Comparison of ENCODE assay signal across 14 cellular contexts in the genomic region with DNA sequence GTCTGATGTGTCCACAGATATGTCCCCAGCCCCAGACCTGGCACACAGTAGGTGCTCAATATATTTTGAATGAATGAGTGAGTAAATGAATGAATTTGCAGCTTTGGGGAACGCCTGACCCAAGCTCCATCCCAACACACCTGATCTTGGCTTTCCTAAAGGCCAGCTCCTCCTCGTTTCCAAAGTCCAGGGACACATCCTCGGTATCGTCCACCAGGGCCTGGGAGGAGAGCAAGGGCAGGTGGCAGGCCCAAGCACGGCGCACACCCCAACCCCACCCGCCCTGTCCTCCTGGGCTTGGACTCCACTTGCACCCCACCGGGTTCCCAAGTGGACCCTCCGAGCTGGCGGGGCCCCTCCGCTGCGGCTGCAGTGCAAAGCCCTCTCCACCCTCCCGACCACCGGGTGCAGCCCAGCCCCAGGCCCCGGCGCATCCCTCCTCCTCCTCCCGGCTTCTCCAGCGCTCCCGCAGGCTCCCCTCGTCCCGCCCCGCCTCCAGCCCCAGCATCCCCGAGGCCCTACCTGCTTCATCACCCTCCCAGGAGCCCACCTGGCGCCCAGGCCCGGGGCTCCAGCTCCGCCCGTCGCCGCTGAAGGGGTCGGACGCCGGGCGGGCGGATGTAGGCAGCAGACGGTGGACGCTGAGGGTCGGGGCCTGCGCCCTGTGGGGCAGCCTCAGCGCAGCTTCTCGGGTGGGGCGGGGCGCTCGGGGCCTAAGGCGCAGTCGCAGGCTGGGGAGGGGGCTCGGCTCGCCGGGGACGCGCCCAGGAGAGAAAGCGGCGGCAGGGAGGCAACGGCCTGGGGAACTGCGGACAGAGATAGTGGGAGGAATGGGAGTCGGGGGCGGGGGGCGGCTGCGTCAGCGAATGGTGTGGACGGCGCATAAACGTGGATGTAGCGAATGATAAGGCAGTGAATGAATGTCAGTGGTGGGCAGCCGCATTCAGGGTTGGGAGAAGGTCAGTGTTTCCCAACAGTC. TPM values are rescaled to one million over a fixed set of nuclear protein-coding genes. Genes with fewer than 3 reads are reported as not detected.
DNase-seq lines count a peak whose midpoint lies in the region; ATAC-seq, FAIRE-seq and TF ChIP-seq lines count a peak whose summit lies in the region.
"Had no signal": no experiment of that assay in that cellular context is flagged by ENCODE, and none has a peak within 500 bp of the region (broad histone marks: within the 10 kb centered on the region; RNA-seq: fewer than 3 reads in every experiment).

A gene (minus strand): TSS at position 832 of the 979 bp plus-strand sequence. CDS start 301 bp downstream, at position 531.

- H3K79me1 ChIP-seq in mesenchymal stem cell (replicated peaks; ENCODE audit: low read length, poor library complexity, severe bottlenecking): no peaks in the 10 kb centered on the region

- H2AK5ac ChIP-seq in mesenchymal stem cell (ENCODE audit: low read length, severe bottlenecking): no peak within 1 kb of the TSS

- no peak within 1 kb of the TSS for H3K4me3 Mint-ChIP-seq in activated T-cell treated with anti-CD3 and anti-CD28 coated beads, Interleukin-2, amount 50 U/mL, for 24 hours
- H3K4me3 Mint-ChIP-seq: CD8-positive, alpha-beta memory T cell had no signal

- no peaks in the 10 kb centered on the region for H3K36me3 ChIP-seq in Peyer's patch
- H3K36me3 ChIP-seq in endothelial cell of umbilical vein (ENCODE audit: control insufficient read depth in 2 of 2, extremely low read depth in 1 of 2, insufficient read depth in 2 of 2, low read length in 2 of 2): no peaks in the 10 kb centered on the region
- H3K36me3 ChIP-seq in liver (ENCODE audit: control insufficient read depth in 4 of 4, insufficient read depth in 3 of 4, low read depth in 1 of 4, low read length in 3 of 4): no peaks in the 10 kb centered on the region
- H3K36me3 ChIP-seq in stomach: no peaks in the 10 kb centered on the region
- H3K36me3 ChIP-seq in mesenchymal stem cell (ENCODE audit: control insufficient read depth in 1 of 2, insufficient read depth in 2 of 2, low read depth in 1 of 2, low read length in 2 of 2): no peaks in the 10 kb centered on the region

- H2AFZ ChIP-seq in endothelial cell of umbilical vein (ENCODE audit: low read depth, low read length) (no peak within 1 kb of the TSS), mesenchymal stem cell (ENCODE audit: low read depth, low read length) (no peak within 1 kb of the TSS)

- H3K27ac ChIP-seq in Peyer's patch: peak within 1 kb of the TSS in 1 of 4 donors; percentile 3
- no peak within 1 kb of the TSS for H3K27ac ChIP-seq in endothelial cell of umbilical vein (ENCODE audit: insufficient read depth, low read depth, low read length)
- H3K27ac ChIP-seq in liver (ENCODE audit: low read depth in 1 of 2, low read length in 2 of 2): no peak within 1 kb of the TSS
- H3K27ac ChIP-seq in stomach: no peak within 1 kb of the TSS
- no peak within 1 kb of the TSS for H3K27ac ChIP-seq in mesenchymal stem cell (ENCODE audit: low read length, poor library complexity, severe bottlenecking)
- H3K27ac ChIP-seq: psoas muscle, VCaP had no signal

- no peaks in the 10 kb centered on the region for H3K36me3 Mint-ChIP-seq in activated T-cell treated with anti-CD3 and anti-CD28 coated beads, Interleukin-2, amount 50 U/mL, for 24 hours (ENCODE audit: low read depth)
- H3K36me3 Mint-ChIP-seq: CD8-positive, alpha-beta memory T cell had no signal

- no peak within 1 kb of the TSS for H3K18ac ChIP-seq in mesenchymal stem cell (ENCODE audit: low read depth in 1 of 2, low read length in 2 of 2)

- H3K14ac ChIP-seq in mesenchymal stem cell (ENCODE audit: low read length in 2 of 2): no peak within 1 kb of the TSS

- no peak for ATAC-seq in GM21528 (IDR thresholded peaks at IDR 0.05; ENCODE audit: low FRiP score, unreplicated experiment)
- ATAC-seq: psoas muscle had no signal

- no peak for TF ChIP-seq POLR2A in Peyer's patch (IDR thresholded peaks at IDR 0.05)
- TF ChIP-seq POLR2A in endothelial cell of umbilical vein (IDR thresholded peaks at IDR 0.05; ENCODE audit: low read depth, low read length): no peak
- no peak for TF ChIP-seq POLR2A in stomach (IDR thresholded peaks at IDR 0.05)

- FAIRE-seq in endothelial cell of umbilical vein (lab: Jason Lieb, UNC): no peak

- H3K4me1 ChIP-seq in Peyer's patch (no peaks in the 10 kb centered on the region), endothelial cell of umbilical vein (ENCODE audit: control insufficient read depth, extremely low read depth, insufficient read depth, low read length) (no peaks in the 10 kb centered on the region), liver (ENCODE audit: control insufficient read depth in 4 of 4, insufficient read depth in 4 of 4, low read length in 3 of 4) (peaks cover 0 to 7% (median 5%) of the 10 kb centered on the region in 4 donors), stomach (peaks cover 0 to 8% (median 0%) of the 10 kb centered on the region in 4 donors), mesenchymal stem cell (ENCODE audit: control insufficient read depth, insufficient read depth, low read depth, low read length) (peaks cover 6% of the 10 kb centered on the region)
- H3K4me1 ChIP-seq: psoas muscle had no signal

- H4K8ac ChIP-seq in mesenchymal stem cell (ENCODE audit: low read length): no peak within 1 kb of the TSS

- intact Hi-C loops in endothelial cell of umbilical vein (cut with micrococcal nuclease): no loop called here
- intact Hi-C loops in stomach (cut with DNase I; ENCODE audit: low total_unique reads): no loop called here

- no peak for TF ChIP-seq RAD21 in liver (IDR thresholded peaks at IDR 0.05)

- WGBS in liver: 37% methylated on average over 64 of the region's 64 CpGs
- 39 to 64% (median 54%) methylated on average over 39 to 64 of the region's 64 CpGs for WGBS in stomach, 5 donors
- 6% methylated on average over 57 of the region's 64 CpGs for WGBS in mesenchymal stem cell

- H3K27me3 ChIP-seq in Peyer's patch: no peaks in the 10 kb centered on the region
- peaks cover 0 to 6% of the 10 kb centered on the region in 2 experiments for H3K27me3 ChIP-seq in endothelial cell of umbilical vein (ENCODE audit: control insufficient read depth in 2 of 2, insufficient read depth in 2 of 2, low read length in 2 of 2)
- no peaks in the 10 kb centered on the region for H3K27me3 ChIP-seq in liver (ENCODE audit: control insufficient read depth in 4 of 4, insufficient read depth in 4 of 4, low read length in 3 of 4)
- peaks cover 0 to 14% (median 7%) of the 10 kb centered on the region in 3 donors for H3K27me3 ChIP-seq in stomach
- H3K27me3 ChIP-seq in mesenchymal stem cell (ENCODE audit: control insufficient read depth in 1 of 2, insufficient read depth in 1 of 2, low read length in 2 of 2): peaks cover 35% of the 10 kb centered on the region in 2 experiments

- BruUV-seq in endothelial cell of umbilical vein (replicated peaks; lab: Mats Ljungman, UMichigan): no TSS peak

- H3K27me3 Mint-ChIP-seq in activated T-cell treated with anti-CD3 and anti-CD28 coated beads, Interleukin-2, amount 50 U/mL, for 24 hours: peaks cover 17% of the 10 kb centered on the region
- H3K27me3 Mint-ChIP-seq: CD8-positive, alpha-beta memory T cell had no signal

- CTCF ChIA-PET in endothelial cell of umbilical vein (lab: Charles Lee): no interaction called here

- DNase-seq in Peyer's patch: no peak
- no peak for DNase-seq in endothelial cell of umbilical vein (ENCODE audit: low read depth, low spot score)
- no peak for DNase-seq in stomach
- DNase-seq in mesenchymal stem cell: no peak
- no peak for DNase-seq in activated T-cell treated with anti-CD3 and anti-CD28 coated beads, Interleukin-2, amount 50 U/mL, for 48 hours
- no peak for DNase-seq in activated T-cell treated with anti-CD3 and anti-CD28 coated beads, Interleukin-2, amount 50 U/mL, for 24 hours
- DNase-seq: CD8-positive, alpha-beta memory T cell; effector CD4-positive, alpha-beta T cell; NCI-H187; psoas muscle had no signal

- H3K4me3 ChIP-seq in Peyer's patch (peak within 1 kb of the TSS; percentile 21 to 40 (median 33)), endothelial cell of umbilical vein (replicated peaks in 1 of 3; ENCODE audit: insufficient read depth in 1 of 3, low read depth in 1 of 3, low read length in 3 of 3) (no peak within 1 kb of the TSS), liver (ENCODE audit: low read depth in 1 of 3, low read length in 3 of 3) (peak within 1 kb of the TSS in 1 of 3 donors; percentile 19), stomach (peak within 1 kb of the TSS; percentile 22 to 37 (median 24)), mesenchymal stem cell (ENCODE audit: insufficient read depth in 1 of 2, low read depth in 1 of 2, low read length in 2 of 2) (no peak within 1 kb of the TSS)
- H3K4me3 ChIP-seq: psoas muscle had no signal

- no peak within 1 kb of the TSS for H3K4ac ChIP-seq in mesenchymal stem cell (ENCODE audit: low read depth in 1 of 2, low read length in 2 of 2)

- no peak within 1 kb of the TSS for H3K27ac Mint-ChIP-seq in activated T-cell treated with anti-CD3 and anti-CD28 coated beads, Interleukin-2, amount 50 U/mL, for 24 hours

- H2BK12ac ChIP-seq in mesenchymal stem cell (ENCODE audit: low read length in 2 of 2): no peak within 1 kb of the TSS

- TF ChIP-seq CTCF in Peyer's patch (IDR thresholded peaks at IDR 0.05) (no peak), endothelial cell of umbilical vein (IDR thresholded peaks at IDR 0.05; ENCODE audit: extremely low read depth in 1 of 2, insufficient read depth in 1 of 2, low read depth in 1 of 2, low read length in 2 of 2) (no peak), liver (IDR thresholded peaks at IDR 0.05; ENCODE audit: low read depth, low read length, missing input control) (no peak), stomach (IDR thresholded peaks at IDR 0.05) (no peak)

- H3K9ac ChIP-seq in endothelial cell of umbilical vein (replicated peaks; ENCODE audit: extremely low read depth, insufficient read depth, low read length): no peak within 1 kb of the TSS
- no peak within 1 kb of the TSS for H3K9ac ChIP-seq in liver (ENCODE audit: low read depth in 1 of 2, low read length in 2 of 2)
- H3K9ac ChIP-seq in mesenchymal stem cell (ENCODE audit: low read length): no peak within 1 kb of the TSS

- no peaks in the 10 kb centered on the region for H3K9me1 ChIP-seq in endothelial cell of umbilical vein (replicated peaks; ENCODE audit: control insufficient read depth, extremely low read depth, insufficient read depth, low read length)

- POLR2A ChIA-PET in endothelial cell of umbilical vein (lab: Charles Lee): no interaction called here

- no peak within 1 kb of the TSS for H2BK120ac ChIP-seq in mesenchymal stem cell (ENCODE audit: low read depth, low read length)

- TF ChIP-seq EP300 in stomach (IDR thresholded peaks at IDR 0.05): no peak

- dilution Hi-C loops in endothelial cell of umbilical vein (cut with MboI; ENCODE audit: extremely low pct_ligation_motif_present, low sequenced_read_pairs): no loop called here

- no peaks in the 10 kb centered on the region for H3K9me3 ChIP-seq in Peyer's patch
- H3K9me3 ChIP-seq in endothelial cell of umbilical vein (replicated peaks; ENCODE audit: control insufficient read depth, insufficient read depth, low read length): no peaks in the 10 kb centered on the region
- H3K9me3 ChIP-seq in liver (ENCODE audit: control insufficient read depth in 4 of 4, low read length in 3 of 4): no peaks in the 10 kb centered on the region
- no peaks in the 10 kb centered on the region for H3K9me3 ChIP-seq in stomach
- H3K9me3 ChIP-seq in mesenchymal stem cell (ENCODE audit: control insufficient read depth, low read length): no peaks in the 10 kb centered on the region
- H3K9me3 ChIP-seq: psoas muscle had no signal

- H3K4me2 ChIP-seq in endothelial cell of umbilical vein (ENCODE audit: insufficient read depth, low read length) (no peak within 1 kb of the TSS), mesenchymal stem cell (ENCODE audit: low read length, poor library complexity, severe bottlenecking) (no peak within 1 kb of the TSS)

- no peak within 1 kb of the TSS for H4K91ac ChIP-seq in mesenchymal stem cell (ENCODE audit: low read length)

- H3K23ac ChIP-seq in mesenchymal stem cell (ENCODE audit: low read length in 2 of 2): no peak within 1 kb of the TSS

- peaks cover 1% of the 10 kb centered on the region for H3K4me1 Mint-ChIP-seq in activated T-cell treated with anti-CD3 and anti-CD28 coated beads, Interleukin-2, amount 50 U/mL, for 24 hours (ENCODE audit: low read depth)
- H3K4me1 Mint-ChIP-seq: CD8-positive, alpha-beta memory T cell had no signal

- H3K9me3 Mint-ChIP-seq in activated T-cell treated with anti-CD3 and anti-CD28 coated beads, Interleukin-2, amount 50 U/mL, for 24 hours: no peaks in the 10 kb centered on the region
- H3K9me3 Mint-ChIP-seq: CD8-positive, alpha-beta memory T cell had no signal

- no peak within 1 kb of the TSS for H2BK5ac ChIP-seq in mesenchymal stem cell (ENCODE audit: low read depth, low read length, poor library complexity, severe bottlenecking)

- no peaks in the 10 kb centered on the region for H4K20me1 ChIP-seq in endothelial cell of umbilical vein (replicated peaks; ENCODE audit: control insufficient read depth, extremely low read depth, insufficient read depth, low read length)

- H3K79me2 ChIP-seq in endothelial cell of umbilical vein (ENCODE audit: control insufficient read depth, insufficient read depth, low read length): no peaks in the 10 kb centered on the region

- H2BK15ac ChIP-seq in mesenchymal stem cell (ENCODE audit: low read depth, poor library complexity, severe bottlenecking): no peak within 1 kb of the TSS

RNA-seq across cellular contexts. Expression of the gene that starts here (rescaled TPM):
- 1 to 10 TPM in 2 of 4 donors, not detected in 2; 1.1 to 3.3 TPM for total RNA-seq in Peyer's patch
- total RNA-seq in endothelial cell of umbilical vein: not detected in 2 replicates
- not detected in 2 replicates for polyA plus RNA-seq in endothelial cell of umbilical vein
- polyA plus RNA-seq in endothelial cell of umbilical vein (2011; cell fraction: cytosol; rRNA removed): not detected in 2 replicates
- not detected in 2 replicates for polyA plus RNA-seq in endothelial cell of umbilical vein (2011; cell fraction: nucleus; rRNA removed)
- 0.07 and 0.29 TPM in 2 replicates for polyA plus RNA-seq in endothelial cell of umbilical vein (2012)
- not detected in 2 replicates for polyA minus RNA-seq in endothelial cell of umbilical vein
- polyA minus RNA-seq in endothelial cell of umbilical vein (2011; cell fraction: cytosol; rRNA and poly(A)+ RNA removed): not detected
- polyA minus RNA-seq in endothelial cell of umbilical vein (2011; cell fraction: nucleus; rRNA and poly(A)+ RNA removed): not detected in 2 replicates
- under 1 TPM in 1 of 2 donors, not detected in 1; 0.09 TPM for total RNA-seq in liver
- polyA plus RNA-seq in liver: under 1 TPM; 0.09 to 0.32 TPM
- total RNA-seq in stomach: 1 to 10 TPM in 1 of 5 donors, not detected in 4; 4.4 TPM
- polyA plus RNA-seq in stomach: under 1 TPM; 0.15 to 0.37 (median 0.31) TPM
- polyA plus RNA-seq in mesenchymal stem cell (2013, experiment 1 of 2): not detected
- polyA plus RNA-seq in mesenchymal stem cell (2013, experiment 2 of 2): not detected
- total RNA-seq: CD8-positive, alpha-beta memory T cell; RPMI7951 had no signal

Comparison
In these comparisons a context has a peak if more than half of its experiments do, and no peak if none do; other contexts are left out.
1. H3K4me3 ChIP-seq: peak in Peyer's patch (4 of 4) and stomach (4 of 4); none in endothelial cell of umbilical vein (0 of 3) and mesenchymal stem cell (0 of 2).